35 cellular contexts compared by ENCODE assay signal in the genomic region with DNA sequence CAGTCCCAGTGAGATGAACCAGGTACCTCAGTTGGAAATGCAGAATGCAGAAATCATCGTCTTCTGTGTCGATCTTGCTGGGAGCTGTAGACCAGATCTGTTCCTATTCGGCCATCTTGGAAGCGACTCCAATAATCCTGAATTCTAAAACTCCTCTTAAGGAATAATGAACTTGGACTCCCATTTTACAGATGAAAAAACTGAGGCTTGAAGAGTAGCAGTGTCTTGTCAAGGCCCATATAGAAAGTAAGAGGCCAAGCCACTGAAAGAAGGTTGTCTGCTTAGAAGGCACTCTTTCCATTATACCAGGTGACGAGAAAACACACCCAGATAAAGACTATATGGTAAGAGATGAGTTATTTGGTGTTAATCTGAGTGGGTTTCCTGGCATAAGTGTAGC.
"Had no signal": no experiment of that assay in that cellular context is flagged by ENCODE, and none has a peak within 500 bp of the region (broad histone marks: within the 10 kb centered on the region; RNA-seq: fewer than 3 reads in every experiment).

No MANE protein-coding gene starts in this region.

- H3K9me3 ChIP-seq: MG63 had no signal

- DNase-seq: Karpas-422, Kasumi-1, MG63, MM.1S, MV-4-11, NCI-H1048, NCI-H1092, NCI-H1092 treated with DMSO at 0.1 percent for 48 hours, NCI-H1105, NCI-H1105 treated with DMSO at 0.1 percent for 48 hours, NCI-H1417, NCI-H1417 treated with DMSO at 0.1 percent for 48 hours, NCI-H1436, NCI-H1436 treated with DMSO at 0.1 percent for 48 hours, NCI-H146, NCI-H1694, NCI-H1694 treated with DMSO at 0.1 percent for 48 hours, NCI-H187, NCI-H187 treated with DMSO at 0.1 percent for 48 hours, NCI-H1930, NCI-H2029, NCI-H2029 treated with DMSO at 0.1 percent for 48 hours, NCI-H2081, NCI-H2081 treated with DMSO at 0.1 percent for 48 hours, NCI-H2107, NCI-H2171, NCI-H2171 treated with DMSO at 0.1 percent for 48 hours, NCI-H2227 treated with DMSO at 0.1 percent for 48 hours, NCI-H226, NCI-H345, NCI-H446, NCI-H446 treated with DMSO at 0.1 percent for 48 hours, NCI-H510A, NCI-H510A treated with DMSO at 0.1 percent for 48 hours, NCI-H524 had no signal

- H3K27me3 ChIP-seq: MG63 had no signal

- H3K4me3 ChIP-seq: MG63 had no signal

- H3K36me3 ChIP-seq: MG63 had no signal
